In the genomic region with DNA sequence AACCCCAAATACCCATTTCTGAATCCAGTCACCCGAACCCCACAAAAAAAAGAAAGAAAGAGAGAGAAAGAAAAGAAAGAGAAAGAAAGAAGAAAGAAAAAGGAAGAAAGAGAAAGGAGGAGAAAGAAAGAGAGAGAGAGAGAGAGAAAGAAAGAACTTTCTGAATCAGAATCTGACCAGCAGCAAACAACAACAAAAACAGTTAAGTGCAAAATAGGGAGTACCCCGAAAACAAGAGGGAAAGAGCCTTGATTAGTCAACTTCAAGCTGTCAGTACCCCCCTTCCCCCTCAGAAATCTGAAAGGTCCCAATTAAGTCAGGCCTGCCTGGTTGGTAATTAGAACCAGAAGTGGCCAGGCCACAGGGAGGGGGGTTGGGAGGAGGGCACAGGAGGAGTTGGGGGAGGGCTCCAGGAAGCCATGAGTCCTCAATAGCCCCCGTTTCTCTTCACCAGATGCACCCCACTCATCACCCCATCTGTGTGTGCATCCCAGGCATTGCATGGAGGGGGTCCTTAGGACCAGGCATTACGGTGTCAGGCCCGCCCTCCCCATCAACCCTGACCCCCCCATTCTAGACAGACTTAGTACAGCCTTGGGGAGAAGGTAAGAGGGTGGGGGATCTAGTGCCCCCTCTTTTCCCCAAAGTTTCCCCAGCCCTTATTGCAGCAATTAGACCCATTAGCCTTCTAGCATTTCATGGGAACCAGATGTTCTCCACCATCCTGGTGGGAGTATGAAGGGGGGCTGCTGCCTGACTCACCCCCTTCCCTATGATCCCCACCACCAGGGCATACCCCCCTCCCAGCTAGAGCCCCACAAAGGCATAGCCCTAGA, we compare ENCODE assay signal across 8 cellular contexts. TPM values are rescaled to one million over a fixed set of nuclear protein-coding genes. Genes with fewer than 3 reads are reported as not detected.
DNase-seq lines count a peak whose midpoint lies in the region; ATAC-seq and TF ChIP-seq lines count a peak whose summit lies in the region.

No MANE protein-coding gene starts in this region.

- H3K36me3 ChIP-seq in cardiac muscle cell (no peaks in the 10 kb centered on the region), body of pancreas (replicated peaks in 1 of 2; ENCODE audit: insufficient read depth in 1 of 2, low read depth in 2 of 2) (no peaks in the 10 kb centered on the region), mesodermal cell (ENCODE audit: control insufficient read depth, insufficient read depth, low read length) (peaks cover 3% of the 10 kb centered on the region), vagina (peaks cover 0 to 8% of the 10 kb centered on the region in 2 donors)

- intact Hi-C loops in left ventricle myocardium superior (cut with micrococcal nuclease) (no loop called here), body of pancreas (cut with DNase I) (no loop called here), vagina (cut with DNase I) (no loop called here)

- no peak for TF ChIP-seq CTCF in cardiac muscle cell (IDR thresholded peaks at IDR 0.05; ENCODE audit: low read depth, low read length)
- no peak for TF ChIP-seq CTCF in body of pancreas (IDR thresholded peaks at IDR 0.05)
- no peak for TF ChIP-seq CTCF in vagina (IDR thresholded peaks at IDR 0.05)

- 45 to 60% methylated on average over 5 of the region's 5 CpGs for WGBS in body of pancreas, 2 donors
- no CpG with 5 or more reads among the region's 5 CpGs for WGBS in mesodermal cell (ENCODE audit: insufficient coverage in 2 of 2), 2 experiments

- no peak for DNase-seq in cardiac muscle cell (ENCODE audit: low read depth in 1 of 2, low spot score in 1 of 2)
- no peak for DNase-seq in left ventricle myocardium superior
- DNase-seq in body of pancreas: no peak
- DNase-seq in vagina (ENCODE audit: extremely low spot score in 2 of 2): no peak
- no peak for DNase-seq in kidney glomerular epithelial cell (lab: John Stamatoyannopoulos, UW)
- no peak for DNase-seq in AG20443 (ENCODE audit: low spot score)

- TF ChIP-seq POLR2A in body of pancreas (IDR thresholded peaks at IDR 0.05) (no peak), vagina (IDR thresholded peaks at IDR 0.05) (no peak)

- peak overlapping the region; percentile 93 for H3K27ac ChIP-seq in cardiac muscle cell
- peak overlapping the region; percentile 94 to 100 (median 98) for H3K27ac ChIP-seq in body of pancreas
- H3K27ac ChIP-seq in mesodermal cell (ENCODE audit: low read depth, low read length, severe bottlenecking): peak overlapping the region; percentile 93
- peak overlapping the region; percentile 99 for H3K27ac ChIP-seq in vagina

- H3K9me3 ChIP-seq in cardiac muscle cell (ENCODE audit: low read depth): no peaks in the 10 kb centered on the region
- no peaks in the 10 kb centered on the region for H3K9me3 ChIP-seq in body of pancreas
- H3K9me3 ChIP-seq in mesodermal cell (ENCODE audit: control insufficient read depth, low read length): no peaks in the 10 kb centered on the region
- H3K9me3 ChIP-seq in vagina: no peaks in the 10 kb centered on the region

- ATAC-seq in left ventricle myocardium superior: no peak
- no peak for ATAC-seq in body of pancreas
- no peak for ATAC-seq in HG03108 (IDR thresholded peaks at IDR 0.05; ENCODE audit: unreplicated experiment)

- H3K27me3 ChIP-seq in cardiac muscle cell: no peaks in the 10 kb centered on the region
- no peaks in the 10 kb centered on the region for H3K27me3 ChIP-seq in body of pancreas
- no peaks in the 10 kb centered on the region for H3K27me3 ChIP-seq in vagina

- H3K4me3 ChIP-seq in cardiac muscle cell (peak overlapping the region; percentile 55), body of pancreas (no peak overlapping the region), mesodermal cell (ENCODE audit: extremely low read depth, insufficient read depth, low read length, poor library complexity, severe bottlenecking) (peak overlapping the region; percentile 65), vagina (peak overlapping the region; percentile 75 to 91)

- peaks cover 55% of the 10 kb centered on the region for H3K4me1 ChIP-seq in cardiac muscle cell (ENCODE audit: low read depth)
- H3K4me1 ChIP-seq in body of pancreas: peaks cover 49% of the 10 kb centered on the region
- peaks cover 57% of the 10 kb centered on the region for H3K4me1 ChIP-seq in mesodermal cell (ENCODE audit: control insufficient read depth, insufficient read depth, low read length, poor library complexity, severe bottlenecking)
- H3K4me1 ChIP-seq in vagina: peaks cover 67% of the 10 kb centered on the region

RNA-seq across cellular contexts. Expression of a gene that starts 9.6 kb away (rescaled TPM):
- total RNA-seq in cardiac muscle cell: 15.5 and 30.4 TPM in 2 replicates
- 13.0 and 19.2 TPM in 2 replicates for polyA plus RNA-seq in cardiac muscle cell
- total RNA-seq in left ventricle myocardium superior: 16.9 TPM
- 10 to 100 TPM in 1 of 2 donors, 1 to 10 TPM in 1; 9.2 to 11.7 TPM for total RNA-seq in body of pancreas
- 39.7 TPM for polyA plus RNA-seq in mesodermal cell (2013, experiment 1 of 2)
- 36.9 TPM for polyA plus RNA-seq in mesodermal cell (2013, experiment 2 of 2)
- total RNA-seq in vagina: 79.1 TPM

RNA-seq across cellular contexts. Expression of a gene that starts 15.3 kb away (rescaled TPM):
- total RNA-seq in cardiac muscle cell: 0.25 and 1.1 TPM in 2 replicates
- 0.55 and 0.86 TPM in 2 replicates for polyA plus RNA-seq in cardiac muscle cell
- 1.3 TPM for total RNA-seq in left ventricle myocardium superior
- total RNA-seq in body of pancreas: 1 to 10 TPM; 2.3 to 4.9 TPM
- polyA plus RNA-seq in mesodermal cell (2013, experiment 1 of 2): 0.44 TPM
- 0.10 TPM for polyA plus RNA-seq in mesodermal cell (2013, experiment 2 of 2)
- 3.7 TPM for total RNA-seq in vagina

RNA-seq across cellular contexts. Expression of a gene that starts 41.7 kb away (rescaled TPM):
- total RNA-seq in cardiac muscle cell: 11.4 and 29.4 TPM in 2 replicates
- 7.2 and 18.0 TPM in 2 replicates for polyA plus RNA-seq in cardiac muscle cell
- total RNA-seq in left ventricle myocardium superior: 9.6 TPM
- 10 to 100 TPM; 31.4 to 64.3 TPM for total RNA-seq in body of pancreas
- polyA plus RNA-seq in mesodermal cell (2013, experiment 1 of 2): 15.5 TPM
- 14.4 TPM for polyA plus RNA-seq in mesodermal cell (2013, experiment 2 of 2)
- total RNA-seq in vagina: 44.9 TPM

RNA-seq across cellular contexts. Expression of a gene that starts 41.9 kb away (rescaled TPM):
- 15.6 and 20.5 TPM in 2 replicates for total RNA-seq in cardiac muscle cell
- polyA plus RNA-seq in cardiac muscle cell: 4.4 and 16.6 TPM in 2 replicates
- 31.6 TPM for total RNA-seq in left ventricle myocardium superior
- total RNA-seq in body of pancreas: 10 to 100 TPM; 10.1 to 21.4 TPM
- polyA plus RNA-seq in mesodermal cell (2013, experiment 1 of 2): 27.9 TPM
- polyA plus RNA-seq in mesodermal cell (2013, experiment 2 of 2): 21.9 TPM
- total RNA-seq in vagina: 12.8 TPM

RNA-seq across cellular contexts. Expression of a gene that starts 45.7 kb away (rescaled TPM):
- total RNA-seq in cardiac muscle cell (7.8 and 23.9 TPM in 2 replicates), left ventricle myocardium superior (0.17 TPM), body of pancreas (not detected), vagina (17.7 TPM)
- polyA plus RNA-seq in cardiac muscle cell: 1.3 and 4.8 TPM in 2 replicates
- 22.4 TPM for polyA plus RNA-seq in mesodermal cell (2013, experiment 1 of 2)
- polyA plus RNA-seq in mesodermal cell (2013, experiment 2 of 2): 21.1 TPM

Comparison
In these comparisons a context has a peak if more than half of its experiments do, and no peak if none do; other contexts are left out.
1. H3K4me3 ChIP-seq: peak in cardiac muscle cell (single experiment), mesodermal cell (single experiment) and vagina (2 of 2); none in body of pancreas (0 of 2).
2. Peak in every context shown above with its lines, with median percentiles within 50 percentile points of each other: H3K27ac ChIP-seq.